ENCODE assay signal across 14 cellular contexts in the genomic region with DNA sequence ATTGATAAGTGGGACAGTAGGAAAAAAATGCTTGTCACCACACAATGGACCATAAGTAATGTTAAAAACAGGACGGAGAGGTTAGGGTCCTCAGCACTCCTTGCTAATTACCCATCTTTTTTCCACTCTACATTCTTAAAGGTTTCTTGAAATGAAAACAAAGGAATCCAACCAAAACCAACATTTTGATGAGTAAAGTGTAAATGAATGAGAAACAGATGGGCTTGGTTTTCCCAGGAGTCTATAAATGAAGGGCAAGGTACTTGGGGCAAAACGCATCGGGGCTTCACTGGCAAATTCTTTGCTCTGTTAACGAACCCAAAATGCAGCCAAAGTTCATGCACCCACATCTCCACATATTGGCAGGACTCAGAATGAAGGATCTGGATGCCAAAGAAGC.
A peak's percentile ranks its signal among the peaks of the same experiment; 100 is the strongest.
DNase-seq lines count a peak whose midpoint lies in the region; ATAC-seq and TF ChIP-seq lines count a peak whose summit lies in the region.
"Had no signal": no experiment of that assay in that cellular context is flagged by ENCODE, and none has a peak within 500 bp of the region (broad histone marks: within the 10 kb centered on the region; RNA-seq: fewer than 3 reads in every experiment).

No MANE protein-coding gene starts in this region.

- no peak overlapping the region for H3K9ac ChIP-seq in neural progenitor cell

- no peak overlapping the region for H3K4me2 ChIP-seq in neural progenitor cell

- ATAC-seq in upper lobe of left lung (ENCODE audit: low FRiP score in 2 of 2) = no peak
- ATAC-seq: CD8-positive, alpha-beta T cell had no signal

- TF ChIP-seq CTCF in mesothelial cell of epicardium (IDR thresholded peaks at IDR 0.05; ENCODE audit: unreplicated experiment) (no peak), spleen (IDR thresholded peaks at IDR 0.05 in 8 of 11, conservative IDR thresholded peaks at IDR 0.05 in 3 of 11) (no peak), neural progenitor cell (IDR thresholded peaks at IDR 0.05) (no peak), upper lobe of left lung (IDR thresholded peaks at IDR 0.05) (no peak)

- no peak overlapping the region for H2AFZ ChIP-seq in neural progenitor cell (replicated peaks)

- peaks cover 0 to 2% (median 0%) of the 10 kb centered on the region in 8 donors for H3K9me3 ChIP-seq in spleen
- H3K9me3 ChIP-seq in neural progenitor cell (ENCODE audit: low read depth) = no peaks in the 10 kb centered on the region
- H3K9me3 ChIP-seq in upper lobe of left lung = no peaks in the 10 kb centered on the region
- H3K9me3 ChIP-seq: Peyer's patch had no signal

- DNase-seq in EL (peak; percentile 1), astrocyte of the hippocampus (ENCODE audit: low read depth, low spot score) (peak; percentile 37), mesothelial cell of epicardium (ENCODE audit: low spot score in 2 of 2, unreplicated experiment in 2 of 2) (no peak), spleen (no peak), neural progenitor cell (ENCODE audit: low spot score) (no peak), upper lobe of left lung (no peak)
- DNase-seq: CD8-positive, alpha-beta T cell; NCI-H1930; NCI-H2171; NCI-H82; Peyer's patch; SHP77 treated with DMSO at 0.1 percent for 48 hours had no signal

- H3K27me3 Mint-ChIP-seq in mesothelial cell of epicardium (ENCODE audit: low read depth) (no peaks in the 10 kb centered on the region), neural progenitor cell (ENCODE audit: insufficient read depth, low read depth) (no peaks in the 10 kb centered on the region)

- H3K27me3 ChIP-seq in spleen (replicated peaks in 1 of 7) (no peaks in the 10 kb centered on the region), neural progenitor cell (no peaks in the 10 kb centered on the region), upper lobe of left lung (no peaks in the 10 kb centered on the region)
- H3K27me3 ChIP-seq: Peyer's patch had no signal

- no peaks in the 10 kb centered on the region for H4K20me1 ChIP-seq in neural progenitor cell (ENCODE audit: low read depth)

- H3K27ac ChIP-seq in urinary bladder (ENCODE audit: low read depth) (peak overlapping the region; percentile 10), spleen (peak overlapping the region in 2 of 8 donors; percentile 27 to 32), neural progenitor cell (no peak overlapping the region), upper lobe of left lung (no peak overlapping the region)

- H3K79me2 ChIP-seq in neural progenitor cell (ENCODE audit: low read depth) = no peaks in the 10 kb centered on the region

- 57% methylated on average over 4 of the region's 4 CpGs for WGBS in urinary bladder
- 64 to 69% (median 66%) methylated on average over 4 of the region's 4 CpGs for WGBS in spleen, 5 donors
- 73 to 85% methylated on average over 4 of the region's 4 CpGs for WGBS in upper lobe of left lung, 2 donors

- H3K9me3 Mint-ChIP-seq in mesothelial cell of epicardium (peaks cover 12% of the 10 kb centered on the region), neural progenitor cell (no peaks in the 10 kb centered on the region)
- H3K9me3 Mint-ChIP-seq: CD8-positive, alpha-beta T cell had no signal

- H3K4me1 ChIP-seq in urinary bladder (ENCODE audit: insufficient read depth) (no peaks in the 10 kb centered on the region), spleen (no peaks in the 10 kb centered on the region), neural progenitor cell (peaks cover 3% of the 10 kb centered on the region), upper lobe of left lung (peaks cover 0 to 3% (median 0%) of the 10 kb centered on the region in 4 donors)
- H3K4me1 ChIP-seq: Peyer's patch had no signal

- H3K4me3 Mint-ChIP-seq in mesothelial cell of epicardium = no peak overlapping the region
- H3K4me3 Mint-ChIP-seq in neural progenitor cell = no peak overlapping the region
- H3K4me3 Mint-ChIP-seq: B cell; CD8-positive, alpha-beta T cell had no signal

- no peaks in the 10 kb centered on the region for H3F3A ChIP-seq in neural progenitor cell (ENCODE audit: low read depth)

- H3K36me3 Mint-ChIP-seq in mesothelial cell of epicardium (no peaks in the 10 kb centered on the region), neural progenitor cell (no peaks in the 10 kb centered on the region)
- H3K36me3 Mint-ChIP-seq: CD8-positive, alpha-beta T cell had no signal

- TF ChIP-seq EP300 in upper lobe of left lung (IDR thresholded peaks at IDR 0.05) = no peak

- H3K4me1 Mint-ChIP-seq in mesothelial cell of epicardium (peaks cover 35% of the 10 kb centered on the region), neural progenitor cell (no peaks in the 10 kb centered on the region)
- H3K4me1 Mint-ChIP-seq: B cell had no signal

- intact Hi-C loops in spleen (cut with DNase I; ENCODE audit: low total_unique reads) = no loop called here

- H3K4me3 ChIP-seq in urinary bladder (ENCODE audit: low read depth, low read length) = no peak overlapping the region
- H3K4me3 ChIP-seq in spleen = no peak overlapping the region
- H3K4me3 ChIP-seq in neural progenitor cell = no peak overlapping the region
- no peak overlapping the region for H3K4me3 ChIP-seq in upper lobe of left lung
- H3K4me3 ChIP-seq: Peyer's patch had no signal

- TF ChIP-seq POLR2A in spleen (IDR thresholded peaks at IDR 0.05) (no peak), upper lobe of left lung (IDR thresholded peaks at IDR 0.05) (no peak)

- no peaks in the 10 kb centered on the region for H3K36me3 ChIP-seq in urinary bladder (ENCODE audit: insufficient read depth)
- H3K36me3 ChIP-seq in spleen = no peaks in the 10 kb centered on the region
- no peaks in the 10 kb centered on the region for H3K36me3 ChIP-seq in neural progenitor cell
- H3K36me3 ChIP-seq in upper lobe of left lung = no peaks in the 10 kb centered on the region
- H3K36me3 ChIP-seq: Peyer's patch had no signal

- peak overlapping the region; percentile 62 for H3K27ac Mint-ChIP-seq in mesothelial cell of epicardium
- no peak overlapping the region for H3K27ac Mint-ChIP-seq in neural progenitor cell
- H3K27ac Mint-ChIP-seq: B cell; CD8-positive, alpha-beta T cell had no signal

Comparison
In these comparisons a context has a peak if more than half of its experiments do, and no peak if none do; other contexts are left out.
1. DNase-seq: peak in EL (single experiment) and astrocyte of the hippocampus (single experiment); none in mesothelial cell of epicardium (0 of 2), spleen (single experiment), neural progenitor cell (single experiment) and upper lobe of left lung (0 of 2).